ENCODE assay signal across 1 cellular context in the genomic region with DNA sequence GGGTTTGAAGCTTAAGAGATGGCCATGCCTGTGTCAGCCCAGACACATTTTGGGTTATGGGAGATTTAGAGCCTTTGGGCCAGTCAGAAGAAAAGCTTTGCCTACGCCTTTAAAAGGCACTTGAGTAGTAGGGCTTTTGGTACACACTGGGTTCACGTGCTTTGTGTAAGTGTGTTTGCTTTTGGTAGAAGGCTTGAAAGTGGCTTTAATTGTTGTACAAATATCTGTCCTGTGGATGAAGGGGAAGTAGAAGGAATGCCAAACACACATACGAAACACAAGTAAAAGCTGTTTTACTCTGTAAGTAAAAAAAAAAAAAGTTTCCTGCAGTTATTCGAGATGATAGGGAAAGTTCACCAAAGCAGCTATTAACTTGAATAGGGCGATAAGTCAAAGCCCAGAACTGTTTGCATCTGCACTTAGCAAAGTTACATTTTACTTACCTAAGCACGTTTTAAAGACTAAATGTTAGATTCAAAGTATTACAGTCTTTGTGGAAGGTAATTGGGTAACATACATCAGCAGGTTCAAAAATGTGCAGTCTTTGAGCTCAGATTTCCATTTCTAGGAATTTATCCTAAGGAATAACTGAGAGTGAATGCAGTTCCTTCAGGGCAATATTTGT.
A peak's percentile ranks its signal among the peaks of the same experiment; 100 is the strongest.
TF ChIP-seq lines count a peak whose summit lies in the region.

No MANE protein-coding gene starts in this region.

TF ChIP-seq in HepG2, 621 proteins besides CTCF, POLR2A, EP300 and RAD21 (continued from another document and continues in another):
- TF ChIP-seq ZNF567 (CRISPR knock-in tag; IDR thresholded peaks at IDR 0.05; ENCODE audit: borderline replicate concordance) (no peak), ZNF318 (CRISPR knock-in tag; IDR thresholded peaks at IDR 0.05) (no peak), IRF1 (CRISPR knock-in tag; IDR thresholded peaks at IDR 0.05; ENCODE audit: low read depth) (no peak), ZNF253 (CRISPR knock-in tag; IDR thresholded peaks at IDR 0.05; ENCODE audit: borderline replicate concordance) (no peak), RERE (CRISPR knock-in tag; IDR thresholded peaks at IDR 0.05; ENCODE audit: low read depth) (peak; percentile 84), ZNF672 (CRISPR knock-in tag; IDR thresholded peaks at IDR 0.05) (no peak), ZNF10 (CRISPR knock-in tag; IDR thresholded peaks at IDR 0.05; ENCODE audit: borderline replicate concordance, low read depth) (no peak), ZNF441 (CRISPR knock-in tag; IDR thresholded peaks at IDR 0.05; ENCODE audit: borderline replicate concordance) (no peak), XRCC5 (optimal IDR thresholded peaks at IDR 0.05; ENCODE audit: low read length) (no peak), ZXDC (CRISPR knock-in tag; IDR thresholded peaks at IDR 0.05) (no peak), CENPT (CRISPR knock-in tag; IDR thresholded peaks at IDR 0.05; ENCODE audit: low read depth) (no peak), GATA4 (IDR thresholded peaks at IDR 0.05; ENCODE audit: borderline replicate concordance, low read depth) (no peak), PLRG1 (conservative IDR thresholded peaks at IDR 0.05) (no peak), ZNF530 (CRISPR knock-in tag; IDR thresholded peaks at IDR 0.05; ENCODE audit: low read depth) (no peak), HOXA9 (CRISPR knock-in tag; IDR thresholded peaks at IDR 0.05; ENCODE audit: borderline replicate concordance) (no peak), GPBP1L1 (CRISPR knock-in tag; IDR thresholded peaks at IDR 0.05) (no peak), STAG1 (CRISPR knock-in tag; IDR thresholded peaks at IDR 0.05) (peak; percentile 35), ZNF615 (CRISPR knock-in tag; IDR thresholded peaks at IDR 0.05; ENCODE audit: borderline replicate concordance) (no peak), ZNF251 (CRISPR knock-in tag; IDR thresholded peaks at IDR 0.05) (no peak), PRDM4 (CRISPR knock-in tag; IDR thresholded peaks at IDR 0.05; ENCODE audit: borderline replicate concordance) (no peak), ATF3 (CRISPR knock-in tag; IDR thresholded peaks at IDR 0.05) (no peak), TBX2 (CRISPR knock-in tag; IDR thresholded peaks at IDR 0.05; ENCODE audit: borderline replicate concordance) (peak; percentile 79; the same call in 1 of the 2 replicates), FOXM1 (CRISPR knock-in tag; IDR thresholded peaks at IDR 0.05) (no peak), RAD51 (IDR thresholded peaks at IDR 0.05; ENCODE audit: borderline replicate concordance) (no peak), TMF1 (CRISPR knock-in tag; IDR thresholded peaks at IDR 0.05; ENCODE audit: low read depth) (no peak)
- TF ChIP-seq, protein P1, sequence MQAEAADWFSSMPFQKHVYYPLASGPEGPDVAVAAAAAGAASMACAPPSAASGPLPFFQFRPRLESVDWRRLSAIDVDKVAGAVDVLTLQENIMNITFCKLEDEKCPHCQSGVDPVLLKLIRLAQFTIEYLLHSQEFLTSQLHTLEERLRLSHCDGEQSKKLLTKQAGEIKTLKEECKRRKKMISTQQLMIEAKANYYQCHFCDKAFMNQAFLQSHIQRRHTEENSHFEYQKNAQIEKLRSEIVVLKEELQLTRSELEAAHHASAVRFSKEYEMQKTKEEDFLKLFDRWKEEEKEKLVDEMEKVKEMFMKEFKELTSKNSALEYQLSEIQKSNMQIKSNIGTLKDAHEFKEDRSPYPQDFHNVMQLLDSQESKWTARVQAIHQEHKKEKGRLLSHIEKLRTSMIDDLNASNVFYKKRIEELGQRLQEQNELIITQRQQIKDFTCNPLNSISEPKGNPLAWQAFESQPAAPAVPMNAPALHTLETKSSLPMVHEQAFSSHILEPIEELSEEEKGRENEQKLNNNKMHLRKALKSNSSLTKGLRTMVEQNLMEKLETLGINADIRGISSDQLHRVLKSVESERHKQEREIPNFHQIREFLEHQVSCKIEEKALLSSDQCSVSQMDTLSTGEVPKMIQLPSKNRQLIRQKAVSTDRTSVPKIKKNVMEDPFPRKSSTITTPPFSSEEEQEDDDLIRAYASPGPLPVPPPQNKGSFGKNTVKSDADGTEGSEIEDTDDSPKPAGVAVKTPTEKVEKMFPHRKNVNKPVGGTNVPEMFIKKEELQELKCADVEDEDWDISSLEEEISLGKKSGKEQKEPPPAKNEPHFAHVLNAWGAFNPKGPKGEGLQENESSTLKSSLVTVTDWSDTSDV (CRISPR knock-in tag; IDR thresholded peaks at IDR 0.05) = no peak
